Comparison of ENCODE assay signal across 1 cellular context in the genomic region with DNA sequence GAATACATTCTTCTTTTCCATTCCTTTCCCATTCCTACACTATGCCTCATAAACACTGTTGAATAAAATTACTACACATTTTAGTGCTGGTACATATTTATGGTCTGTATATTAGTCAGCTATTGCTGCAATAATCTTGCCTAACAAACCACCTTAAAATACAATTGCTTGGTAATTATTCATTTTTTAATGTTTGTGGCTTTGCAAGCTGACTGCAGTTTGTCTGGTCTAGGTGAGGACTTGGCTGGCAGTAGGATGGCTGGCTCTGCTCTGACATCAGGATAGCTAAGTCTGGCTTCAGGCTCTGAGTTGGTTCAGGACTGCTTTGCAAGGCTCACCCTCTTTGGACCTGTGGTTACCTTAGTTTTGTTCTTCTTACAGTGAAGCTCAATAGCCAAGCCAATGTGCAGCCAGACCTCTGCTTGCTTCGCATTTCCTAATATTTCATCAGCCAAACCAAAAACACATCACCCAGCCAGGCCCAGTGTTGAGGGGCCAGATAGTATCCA.
TF ChIP-seq lines count a peak whose summit lies in the region.

No MANE protein-coding gene starts in this region.

TF ChIP-seq in WTC11, 78 proteins besides CTCF, POLR2A, EP300 and RAD21 (continued from another document):
- TF ChIP-seq, protein P1, sequence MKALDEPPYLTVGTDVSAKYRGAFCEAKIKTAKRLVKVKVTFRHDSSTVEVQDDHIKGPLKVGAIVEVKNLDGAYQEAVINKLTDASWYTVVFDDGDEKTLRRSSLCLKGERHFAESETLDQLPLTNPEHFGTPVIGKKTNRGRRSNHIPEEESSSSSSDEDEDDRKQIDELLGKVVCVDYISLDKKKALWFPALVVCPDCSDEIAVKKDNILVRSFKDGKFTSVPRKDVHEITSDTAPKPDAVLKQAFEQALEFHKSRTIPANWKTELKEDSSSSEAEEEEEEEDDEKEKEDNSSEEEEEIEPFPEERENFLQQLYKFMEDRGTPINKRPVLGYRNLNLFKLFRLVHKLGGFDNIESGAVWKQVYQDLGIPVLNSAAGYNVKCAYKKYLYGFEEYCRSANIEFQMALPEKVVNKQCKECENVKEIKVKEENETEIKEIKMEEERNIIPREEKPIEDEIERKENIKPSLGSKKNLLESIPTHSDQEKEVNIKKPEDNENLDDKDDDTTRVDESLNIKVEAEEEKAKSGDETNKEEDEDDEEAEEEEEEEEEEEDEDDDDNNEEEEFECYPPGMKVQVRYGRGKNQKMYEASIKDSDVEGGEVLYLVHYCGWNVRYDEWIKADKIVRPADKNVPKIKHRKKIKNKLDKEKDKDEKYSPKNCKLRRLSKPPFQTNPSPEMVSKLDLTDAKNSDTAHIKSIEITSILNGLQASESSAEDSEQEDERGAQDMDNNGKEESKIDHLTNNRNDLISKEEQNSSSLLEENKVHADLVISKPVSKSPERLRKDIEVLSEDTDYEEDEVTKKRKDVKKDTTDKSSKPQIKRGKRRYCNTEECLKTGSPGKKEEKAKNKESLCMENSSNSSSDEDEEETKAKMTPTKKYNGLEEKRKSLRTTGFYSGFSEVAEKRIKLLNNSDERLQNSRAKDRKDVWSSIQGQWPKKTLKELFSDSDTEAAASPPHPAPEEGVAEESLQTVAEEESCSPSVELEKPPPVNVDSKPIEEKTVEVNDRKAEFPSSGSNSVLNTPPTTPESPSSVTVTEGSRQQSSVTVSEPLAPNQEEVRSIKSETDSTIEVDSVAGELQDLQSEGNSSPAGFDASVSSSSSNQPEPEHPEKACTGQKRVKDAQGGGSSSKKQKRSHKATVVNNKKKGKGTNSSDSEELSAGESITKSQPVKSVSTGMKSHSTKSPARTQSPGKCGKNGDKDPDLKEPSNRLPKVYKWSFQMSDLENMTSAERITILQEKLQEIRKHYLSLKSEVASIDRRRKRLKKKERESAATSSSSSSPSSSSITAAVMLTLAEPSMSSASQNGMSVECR (CRISPR knock-in tag; IDR thresholded peaks at IDR 0.05; ENCODE audit: borderline replicate concordance) = no peak
